ENCODE assay signal across 9 cellular contexts in the genomic region with DNA sequence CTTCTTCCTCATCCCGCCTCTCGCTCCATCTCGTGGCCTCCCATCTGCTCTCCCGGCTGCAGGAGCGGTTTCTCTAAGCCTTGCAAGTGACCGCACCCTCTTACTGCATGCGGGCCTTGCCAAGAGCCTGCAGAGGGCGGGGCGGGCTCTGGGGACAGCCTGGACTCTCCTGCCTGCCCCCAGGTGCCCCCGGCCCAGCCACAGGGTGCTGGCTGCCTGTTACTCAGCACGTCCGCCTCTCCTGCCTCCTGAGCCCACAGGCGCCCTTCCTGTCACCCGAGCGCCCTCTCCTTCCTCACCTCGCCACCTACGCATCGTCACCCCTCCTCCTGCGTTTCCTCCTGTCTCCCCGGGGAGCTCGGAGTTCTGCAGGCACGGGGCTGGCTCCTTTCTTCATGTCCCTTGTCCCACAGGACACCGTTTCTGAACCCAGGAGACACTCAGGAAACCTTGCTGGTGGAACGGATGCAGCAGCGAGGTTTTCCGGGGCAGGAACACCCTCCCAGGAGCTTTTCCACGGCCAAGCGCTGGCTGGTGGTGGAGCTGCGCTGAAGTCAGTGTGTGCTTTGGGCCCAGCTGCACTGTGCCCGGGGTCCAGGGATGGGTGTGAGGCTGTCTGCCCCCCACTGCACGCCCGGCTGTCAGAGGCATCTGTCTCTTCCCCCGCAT. TPM values are rescaled to one million over a fixed set of nuclear protein-coding genes. Genes with fewer than 3 reads are reported as not detected.
DNase-seq lines count a peak whose midpoint lies in the region; ATAC-seq, FAIRE-seq and TF ChIP-seq lines count a peak whose summit lies in the region.
"Had no signal": no experiment of that assay in that cellular context is flagged by ENCODE, and none has a peak within 500 bp of the region (broad histone marks: within the 10 kb centered on the region; RNA-seq: fewer than 3 reads in every experiment).

No MANE protein-coding gene starts in this region.

- DNase-seq in BE2C (peak; percentile 48), HT-29 (ENCODE audit: low spot score) (peak; percentile 8), osteoblast (ENCODE audit: insufficient read length, low spot score, missing footprints) (peak; percentile 87), urothelium cell line (ENCODE audit: low spot score) (peak; percentile 76), globus pallidus (ENCODE audit: low spot score) (no peak)
- DNase-seq in activated CD4-positive, alpha-beta T cell treated with anti-CD3 and anti-CD28 coated beads for 4 hours, result peak; percentile 71 to 77
- DNase-seq in effector CD8-positive, alpha-beta T cell (lab: John Stamatoyannopoulos, UW), result peak; percentile 39

- H3K27me3 ChIP-seq in BE2C (no peaks in the 10 kb centered on the region), osteoblast (ENCODE audit: insufficient read depth, low read length) (no peaks in the 10 kb centered on the region)

- H3K4me3 ChIP-seq in BE2C (ENCODE audit: low read depth, low read length), result no peak overlapping the region; the same call in 1 of the 2 replicates
- H3K4me3 ChIP-seq in osteoblast (ENCODE audit: insufficient read depth, low read length), result no peak overlapping the region

- peak; percentile 70 for FAIRE-seq in urothelium cell line (lab: Jason Lieb, UNC)
- FAIRE-seq: G401.6 had no signal

- H3K9me3 ChIP-seq in BE2C (peaks cover 3% of the 10 kb centered on the region; the same call in 1 of the 2 replicates), osteoblast (ENCODE audit: low read depth, low read length) (no peaks in the 10 kb centered on the region)

- peaks cover 36% of the 10 kb centered on the region for H3K4me1 ChIP-seq in BE2C
- H3K4me1 ChIP-seq in osteoblast (ENCODE audit: insufficient read depth, low read length), result peaks cover 50% of the 10 kb centered on the region

- H3K36me3 ChIP-seq in BE2C (peaks cover 4% of the 10 kb centered on the region), osteoblast (ENCODE audit: insufficient read depth, low read length) (no peaks in the 10 kb centered on the region)

- H3K27ac ChIP-seq in osteoblast (ENCODE audit: low read depth, low read length), result no peak overlapping the region

- peak; percentile 48 for ATAC-seq in GM19397 (IDR thresholded peaks at IDR 0.05; ENCODE audit: unreplicated experiment)

- H2AFZ ChIP-seq in osteoblast (ENCODE audit: low read length), result no peak overlapping the region

- peaks cover 99% of the 10 kb centered on the region for H3K79me2 ChIP-seq in osteoblast (ENCODE audit: insufficient read depth, low read length)

- H3K4me2 ChIP-seq in osteoblast (ENCODE audit: insufficient read depth, low read length), result no peak overlapping the region

- peaks cover 38% of the 10 kb centered on the region for H4K20me1 ChIP-seq in osteoblast (ENCODE audit: insufficient read depth, low read length)

- TF ChIP-seq CTCF in BE2C (IDR thresholded peaks at IDR 0.05; ENCODE audit: low read depth, low read length), result no peak
- no peak for TF ChIP-seq CTCF in osteoblast (IDR thresholded peaks at IDR 0.05; ENCODE audit: extremely low read depth, low read depth, low read length)

RNA-seq across cellular contexts. Expression of a gene that starts 28.5 kb away (rescaled TPM):
- 102 TPM for polyA plus RNA-seq in BE2C (2012; ENCODE audit: insufficient read depth, insufficient read length, low read depth)
- total RNA-seq in HT-29 (2014; rRNA removed; shearing (Covaris generic)), result 151 and 164 TPM in 2 replicates
- 47.1 and 57.2 TPM in 2 replicates for total RNA-seq in osteoblast
